ENCODE assay signal across 16 cellular contexts in genomic region chr15:80785335-80785734, GRCh38.
"Had no signal": no experiment of that assay in that cellular context is flagged by ENCODE, and none has a peak within 500 bp of the region (broad histone marks: within the 10 kb centered on the region; RNA-seq: fewer than 3 reads in every experiment).

No MANE protein-coding gene starts in this region.

- ATAC-seq: effector memory CD8-positive, alpha-beta T cell; gastroesophageal sphincter; heart right ventricle; pancreas; sciatic nerve; stimulated activated effector memory CD8-positive, alpha-beta T cell treated with anti-CD3 and anti-CD28 coated beads, Interleukin-12 subunit alpha, Interleukin-12 subunit beta, amount 100 ng/mL, for 72 hours had no signal

- H3K9ac ChIP-seq: neural progenitor cell had no signal

- H3K36me3 ChIP-seq: gastroesophageal sphincter, heart right ventricle, neural progenitor cell, pancreas, thoracic aorta had no signal

- H3K4me1 ChIP-seq: pancreas had no signal

- H3K9me3 ChIP-seq: gastroesophageal sphincter, heart right ventricle, pancreas, thoracic aorta had no signal

- H3K4me3 ChIP-seq: gastroesophageal sphincter, heart right ventricle, neural progenitor cell, pancreas, thoracic aorta had no signal

- DNase-seq: activated CD4-positive, alpha-beta T cell treated with anti-CD3 and anti-CD28 coated beads, Interleukin-2, amount 50 U/mL, for 1 hour; activated gamma-delta T cell treated with Interleukin-2 at 50 U/mL for 16 hours; activated T-cell treated with anti-CD3 and anti-CD28 coated beads, Interleukin-2, amount 50 U/mL, for 1 hour; anterior cingulate cortex; dermis blood vessel endothelial cell; effector memory CD8-positive, alpha-beta T cell; heart right ventricle; islet precursor cell; pancreas; stimulated activated CD4-positive, alpha-beta T cell treated with anti-CD3 and anti-CD28 coated beads, Interleukin-1b, Interleukin-23, amount 100 ng/mL, for 48 hours; SW 1271 had no signal
